18 cellular contexts compared by ENCODE assay signal in genomic region chr10:17256627-17257026, GRCh38.
"Had no signal": no experiment of that assay in that cellular context is flagged by ENCODE, and none has a peak within 500 bp of the region (broad histone marks: within the 10 kb centered on the region; RNA-seq: fewer than 3 reads in every experiment).

No MANE protein-coding gene starts in this region.

- H3K27me3 Mint-ChIP-seq: central memory CD8-positive, alpha-beta T cell; stimulated activated naive CD8-positive, alpha-beta T cell treated with anti-CD3 and anti-CD28 coated beads, Interleukin-15, Interleukin-2, amounts not matched to agents 100 ng/mL and 50 ng/mL, for 24 hours had no signal

- H3K4me1 Mint-ChIP-seq: central memory CD8-positive, alpha-beta T cell had no signal

- ATAC-seq: activated naive CD4-positive, alpha-beta T cell treated with anti-CD3 and anti-CD28 coated beads, Interleukin-2, amount 50 U/mL, for 72 hours; gastroesophageal sphincter; heart left ventricle had no signal

- H3K36me3 ChIP-seq: brain microvascular endothelial cell, gastroesophageal sphincter, heart left ventricle, tibial nerve, uterus, WERI-Rb-1 had no signal

- H3K27me3 ChIP-seq: brain microvascular endothelial cell, gastroesophageal sphincter, heart left ventricle, tibial nerve, uterus had no signal

- DNase-seq: activated CD4-positive, alpha-beta T cell treated with anti-CD3 and anti-CD28 coated beads for 1 hour; activated gamma-delta T cell; amniotic stem cell; brain microvascular endothelial cell; heart left ventricle; left cardiac atrium; natural killer cell; occipital lobe; retina; stimulated activated CD4-positive, alpha-beta T cell treated with anti-CD3 and anti-CD28 coated beads, Interleukin-2, amount 100 ng/mL, for 48 hours; SW 1271; uterus; WERI-Rb-1 had no signal

- H3K27ac Mint-ChIP-seq: natural killer cell had no signal

- H3K27ac ChIP-seq: brain microvascular endothelial cell, gastroesophageal sphincter, heart left ventricle, WERI-Rb-1 had no signal

- H3K4me3 ChIP-seq: gastroesophageal sphincter, uterus had no signal

- H3K9me3 Mint-ChIP-seq: natural killer cell had no signal

- H3K4me3 Mint-ChIP-seq: central memory CD8-positive, alpha-beta T cell; natural killer cell had no signal

- H3K36me3 Mint-ChIP-seq: natural killer cell had no signal

- H3K4me1 ChIP-seq: uterus had no signal
